Comparison of ENCODE assay signal across 8 cellular contexts in the genomic region with DNA sequence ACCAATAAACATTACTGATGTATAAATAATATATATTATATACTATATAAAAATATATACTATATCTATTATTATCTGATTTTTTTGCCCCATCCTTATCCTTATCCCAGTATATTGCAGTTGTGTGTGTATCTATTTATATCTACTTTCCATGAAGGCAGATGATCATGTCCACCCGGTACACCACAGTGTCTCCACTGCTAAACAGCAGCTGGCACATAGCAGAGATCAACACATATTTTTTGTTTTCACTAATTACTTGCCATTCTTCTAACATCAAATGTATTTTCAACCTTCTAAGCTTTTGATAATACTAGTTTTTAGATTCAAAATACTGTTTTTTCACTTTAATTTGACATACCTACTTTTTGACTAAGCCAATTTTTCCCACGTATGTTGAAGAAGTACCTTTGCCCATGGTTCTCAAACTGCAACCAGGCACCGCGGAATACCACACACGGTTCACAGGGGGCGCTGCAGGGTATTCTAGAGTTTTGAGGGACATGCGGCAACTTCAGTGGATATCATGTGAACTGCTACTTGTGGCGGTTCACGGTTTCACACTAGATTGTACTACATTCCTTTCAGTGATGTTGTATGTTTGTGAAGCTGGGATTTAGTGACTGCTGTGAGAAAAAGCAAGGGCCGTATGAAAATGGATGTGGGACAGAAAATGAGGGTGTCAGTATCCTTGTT.
A peak's percentile ranks its signal among the peaks of the same experiment; 100 is the strongest.
DNase-seq lines count a peak whose midpoint lies in the region; ATAC-seq and TF ChIP-seq lines count a peak whose summit lies in the region.

No MANE protein-coding gene starts in this region.

- H3K27ac ChIP-seq in cardiac muscle cell, result no peak overlapping the region
- no peak overlapping the region for H3K27ac ChIP-seq in PC-9
- no peak overlapping the region for H3K27ac ChIP-seq in right cardiac atrium (ENCODE audit: low read length)
- no peak overlapping the region for H3K27ac ChIP-seq in stomach

- no peaks in the 10 kb centered on the region for H3K9me3 ChIP-seq in cardiac muscle cell (ENCODE audit: low read depth)
- H3K9me3 ChIP-seq in PC-9 (ENCODE audit: insufficient read depth, low read depth), result no peaks in the 10 kb centered on the region
- H3K9me3 ChIP-seq in right cardiac atrium (ENCODE audit: control insufficient read depth, low read length), result no peaks in the 10 kb centered on the region
- H3K9me3 ChIP-seq in stomach, result peaks cover 0 to 6% (median 2%) of the 10 kb centered on the region in 4 donors

- 21% methylated on average over 10 of the region's 10 CpGs for WGBS in right cardiac atrium
- WGBS in stomach, 5 donors, result 27 to 43% (median 28%) methylated on average over 10 of the region's 10 CpGs

- no peak for TF ChIP-seq EP300 in stomach (IDR thresholded peaks at IDR 0.05)

- H3K36me3 ChIP-seq in cardiac muscle cell (no peaks in the 10 kb centered on the region), PC-9 (ENCODE audit: low read depth) (no peaks in the 10 kb centered on the region), stomach (no peaks in the 10 kb centered on the region)

- H3F3A ChIP-seq in PC-9 (ENCODE audit: insufficient read depth, low read depth), result no peaks in the 10 kb centered on the region

- POLR2A ChIA-PET in PC-9 (lab: Charles Lee; ENCODE audit: unreplicated experiment), result no interaction called here

- no peak overlapping the region for H3K4me2 ChIP-seq in PC-9

- H4K20me1 ChIP-seq in PC-9 (ENCODE audit: insufficient read depth), result no peaks in the 10 kb centered on the region

- H3K4me1 ChIP-seq in cardiac muscle cell (ENCODE audit: low read depth) (no peaks in the 10 kb centered on the region), PC-9 (replicated peaks; ENCODE audit: insufficient read depth) (no peaks in the 10 kb centered on the region), right cardiac atrium (ENCODE audit: control insufficient read depth, insufficient read depth, low read length) (no peaks in the 10 kb centered on the region), stomach (no peaks in the 10 kb centered on the region)

- TF ChIP-seq CTCF in cardiac muscle cell (IDR thresholded peaks at IDR 0.05; ENCODE audit: low read depth, low read length) (peak; percentile 75), PC-9 (conservative IDR thresholded peaks at IDR 0.05) (0 out of 2 replicates have a peak, but pooled peaks have one; percentile 21), stomach (IDR thresholded peaks at IDR 0.05) (peak in 5 of 7 experiments; percentile 34 to 54 (median 40))

- H3K79me2 ChIP-seq in PC-9 (ENCODE audit: low read depth), result no peaks in the 10 kb centered on the region

- peaks cover 3% of the 10 kb centered on the region for H3K27me3 ChIP-seq in cardiac muscle cell
- H3K27me3 ChIP-seq in PC-9 (ENCODE audit: insufficient read depth, low read depth), result no peaks in the 10 kb centered on the region
- no peaks in the 10 kb centered on the region for H3K27me3 ChIP-seq in right cardiac atrium (ENCODE audit: control insufficient read depth, insufficient read depth)
- H3K27me3 ChIP-seq in stomach, result peaks cover 0 to 4% (median 0%) of the 10 kb centered on the region in 3 donors

- H3K4me3 ChIP-seq in cardiac muscle cell (no peak overlapping the region), PC-9 (no peak overlapping the region), right cardiac atrium (ENCODE audit: low read length) (no peak overlapping the region), stomach (no peak overlapping the region)

- BruUV-seq in PC-9 (replicated peaks; lab: Mats Ljungman, UMichigan), result no TSS peak

- no peaks in the 10 kb centered on the region for H3K9me2 ChIP-seq in PC-9 (ENCODE audit: insufficient read depth)

- ATAC-seq in HG02870 (IDR thresholded peaks at IDR 0.05; ENCODE audit: unreplicated experiment) (peak; percentile 82), right cardiac atrium (peak; percentile 43 to 74), GM19328 (IDR thresholded peaks at IDR 0.05; ENCODE audit: unreplicated experiment) (no peak)

- peak; percentile 70 to 81 for DNase-seq in cardiac muscle cell (ENCODE audit: low read depth in 1 of 2, low spot score in 1 of 2)
- DNase-seq in cardiac septum (ENCODE audit: low spot score), result no peak
- DNase-seq in PC-9, result no peak
- DNase-seq in right cardiac atrium, result peak; percentile 56 to 81 (median 64)
- peak; percentile 63 for DNase-seq in stomach
- DNase-seq in NCI-H146 treated with DMSO at 0.1 percent for 48 hours (lab: John Stamatoyannopoulos, UW; ENCODE audit: unreplicated experiment), result no peak

- intact Hi-C loops in cardiac septum (cut with DNase I), result no loop called here
- intact Hi-C loops in PC-9 (cut with micrococcal nuclease; ENCODE audit: unreplicated experiment), result no loop called here
- intact Hi-C loops in right cardiac atrium (cut with DNase I), result no loop called here
- intact Hi-C loops in stomach (cut with DNase I; ENCODE audit: low total_unique reads), result no loop called here

- no peak overlapping the region for H2AFZ ChIP-seq in PC-9

- no peak for TF ChIP-seq POLR2A in stomach (IDR thresholded peaks at IDR 0.05)

- CTCF ChIA-PET in PC-9 (lab: Charles Lee), result no interaction called here

Comparison
In these comparisons a context has a peak if more than half of its experiments do, and no peak if none do; other contexts are left out.
1. DNase-seq: peak in cardiac muscle cell (2 of 2), right cardiac atrium (3 of 3) and stomach (single experiment); none in cardiac septum (single experiment), PC-9 (0 of 2) and NCI-H146 treated with DMSO at 0.1 percent for 48 hours (single experiment).
2. CTCF ChIP-seq: peak in every context shown above with its lines; median percentile 75 in cardiac muscle cell; 40 in stomach; 21 in PC-9.